ENCODE assay signal across 1 cellular context in genomic region chr2:40556298-40556697, GRCh38.
TF ChIP-seq lines count a peak whose summit lies in the region.

No MANE protein-coding gene starts in this region.

TF ChIP-seq in IMR-90, 13 proteins besides CTCF, POLR2A, EP300 and RAD21 (continued from another document):
- TF ChIP-seq MAZ (IDR thresholded peaks at IDR 0.05; ENCODE audit: borderline replicate concordance, low read depth, low read length): no peak
